Comparison of ENCODE assay signal across 31 cellular contexts in the genomic region with DNA sequence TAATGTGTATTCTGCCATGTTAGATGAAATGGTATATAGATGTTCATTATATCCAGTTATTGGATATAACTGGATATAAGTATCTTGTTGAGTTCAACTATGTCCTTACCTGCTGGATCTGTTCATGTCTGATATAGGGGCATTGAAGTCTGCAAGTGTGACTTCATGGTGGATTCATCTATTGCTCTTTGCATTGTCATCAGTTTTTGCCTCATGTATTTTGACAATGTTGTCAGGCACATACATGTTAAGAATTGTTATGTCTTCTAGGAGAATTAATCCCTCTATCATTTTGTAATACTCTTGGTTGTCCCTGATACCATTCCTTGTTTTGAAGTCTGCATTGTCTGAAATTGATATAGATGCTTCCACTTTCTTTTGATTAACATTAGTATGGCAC. TPM values are rescaled to one million over a fixed set of nuclear protein-coding genes. Genes with fewer than 3 reads are reported as not detected.
DNase-seq lines count a peak whose midpoint lies in the region; ATAC-seq, FAIRE-seq and TF ChIP-seq lines count a peak whose summit lies in the region.
"Had no signal": no experiment of that assay in that cellular context is flagged by ENCODE, and none has a peak within 500 bp of the region (broad histone marks: within the 10 kb centered on the region; RNA-seq: fewer than 3 reads in every experiment).

No MANE protein-coding gene starts in this region.

- intact Hi-C loops in HepG2 (cut with micrococcal nuclease; ENCODE audit: unreplicated experiment) (no loop called here), right lobe of liver (cut with DNase I) (no loop called here), K562 (cut with micrococcal nuclease) (no loop called here)

- H3K27me3 ChIP-seq in HepG2 (ENCODE audit: control insufficient read depth in 1 of 2, insufficient read depth in 2 of 2, low read length in 2 of 2): no peaks in the 10 kb centered on the region
- H3K27me3 ChIP-seq in right lobe of liver: no peaks in the 10 kb centered on the region
- H3K27me3 ChIP-seq in K562 (ENCODE audit: control insufficient read depth in 2 of 2, insufficient read depth in 2 of 2, low read length in 2 of 2): no peaks in the 10 kb centered on the region
- H3K27me3 ChIP-seq in tibial nerve: no peaks in the 10 kb centered on the region
- H3K27me3 ChIP-seq: BE2C; BLaER1; BLaER1 treated with 17β-estradiol and CSF1 and Interleukin-3, amounts not matched to agents 10 nM and 100 nM had no signal

- no peak for TF ChIP-seq RAD21 in HepG2 (CRISPR knock-in tag; IDR thresholded peaks at IDR 0.05)
- TF ChIP-seq RAD21 in A549 (conservative IDR thresholded peaks at IDR 0.05 in 1 of 2, IDR thresholded peaks at IDR 0.05 in 1 of 2): no peak
- no peak for TF ChIP-seq RAD21 in K562 (CRISPR knock-in tag; conservative IDR thresholded peaks at IDR 0.05 in 1 of 2, IDR thresholded peaks at IDR 0.05 in 1 of 2)

- TF ChIP-seq EP300 in HepG2 (IDR thresholded peaks at IDR 0.05; ENCODE audit: low read depth in 2 of 2, low read length in 2 of 2): no peak
- no peak for TF ChIP-seq EP300 in HepG2 (CRISPR knock-in tag; IDR thresholded peaks at IDR 0.05; ENCODE audit: borderline replicate concordance)
- no peak for TF ChIP-seq EP300 in A549 (IDR thresholded peaks at IDR 0.05)
- TF ChIP-seq EP300 in K562 (IDR thresholded peaks at IDR 0.05; ENCODE audit: low read length): no peak
- no peak for TF ChIP-seq EP300 in tibial nerve (IDR thresholded peaks at IDR 0.05)

- H3K79me2 ChIP-seq in HepG2 (ENCODE audit: insufficient read depth, low read length): no peaks in the 10 kb centered on the region
- H3K79me2 ChIP-seq in K562 (ENCODE audit: control insufficient read depth, insufficient read depth, low read length): no peaks in the 10 kb centered on the region

- FAIRE-seq in HepG2 (lab: Jason Lieb, UNC) (no peak), A549 (lab: Jason Lieb, UNC) (no peak), K562 (lab: Jason Lieb, UNC) (no peak)
- FAIRE-seq: A204.1 had no signal

- TF ChIP-seq CTCF in HepG2 (CRISPR knock-in tag; IDR thresholded peaks at IDR 0.05) (no peak), right lobe of liver (IDR thresholded peaks at IDR 0.05) (no peak), A549 (IDR thresholded peaks at IDR 0.05) (no peak), K562 (IDR thresholded peaks at IDR 0.05 in 2 of 3, conservative IDR thresholded peaks at IDR 0.05 in 1 of 3; ENCODE audit: insufficient read depth in 2 of 3, low read depth in 1 of 3, low read length in 3 of 3) (no peak), tibial nerve (IDR thresholded peaks at IDR 0.05) (no peak)

- CTCF ChIA-PET in HepG2 (lab: Yijun Ruan, JAX; ENCODE audit: low intra/inter-chr PET ratio, low total read pairs) (no interaction called here), A549 (lab: Yijun Ruan, JAX) (no interaction called here), K562 (lab: Yijun Ruan, JAX; ENCODE audit: low intra/inter-chr PET ratio) (no interaction called here)

- TF ChIP-seq POLR2A in HepG2 (IDR thresholded peaks at IDR 0.05; ENCODE audit: insufficient read depth in 1 of 2, low read depth in 2 of 2, low read length in 2 of 2) (no peak), right lobe of liver (IDR thresholded peaks at IDR 0.05) (no peak), A549 (IDR thresholded peaks at IDR 0.05; ENCODE audit: low read length) (no peak), K562 (conservative IDR thresholded peaks at IDR 0.05) (no peak), tibial nerve (IDR thresholded peaks at IDR 0.05) (no peak)

- DNase-seq in HepG2 (ENCODE audit: low spot score) (no peak), right lobe of liver (no peak), A549 (ENCODE audit: low read depth in 1 of 2, low spot score in 1 of 2) (no peak), K562 (ENCODE audit: extremely low read depth in 1 of 4, low spot score in 3 of 4) (no peak), tibial nerve (ENCODE audit: low spot score in 2 of 2) (no peak)
- DNase-seq: 8988T; ACHN; AML-193; BE2C; C1 segment of cervical spinal cord; Caco-2; Calu3; CD4-positive, alpha-beta memory T cell; CD4-positive, alpha-beta T cell; CD4-positive, CD25-positive, alpha-beta regulatory T cell; CD8-positive, alpha-beta memory T cell; CD8-positive, alpha-beta T cell; COR-L47; DMS 273 treated with DMSO at 0.1 percent for 48 hours; DMS153; DMS53; DMS79; DMS79 treated with DMSO at 0.1 percent for 48 hours; DND-41; EL had no signal

- POLR2A ChIA-PET in HepG2 (lab: Yijun Ruan, JAX) (no interaction called here), A549 (lab: Yijun Ruan, JAX) (no interaction called here), K562 (lab: Yijun Ruan, JAX) (no interaction called here)

- H3K36me3 ChIP-seq in HepG2 (replicated peaks in 1 of 2; ENCODE audit: control insufficient read depth in 1 of 2, insufficient read depth in 2 of 2, low read length in 2 of 2) (peaks cover 3 to 12% of the 10 kb centered on the region in 2 experiments; a peak in 4 of 5 replicates), right lobe of liver (peaks cover 0 to 10% (median 4%) of the 10 kb centered on the region in 4 donors), K562 (ENCODE audit: control insufficient read depth, insufficient read depth, low read length) (peaks cover 21% of the 10 kb centered on the region), tibial nerve (peaks cover 0 to 33% (median 0%) of the 10 kb centered on the region in 3 donors)

- H4K20me1 ChIP-seq in HepG2 (ENCODE audit: insufficient read depth, low read length) (no peaks in the 10 kb centered on the region), K562 (replicated peaks; ENCODE audit: control insufficient read depth, insufficient read depth, low read length) (no peaks in the 10 kb centered on the region)

- H3K4me1 ChIP-seq in HepG2 (ENCODE audit: insufficient read depth, low read length) (no peaks in the 10 kb centered on the region), right lobe of liver (no peaks in the 10 kb centered on the region), A549 (no peaks in the 10 kb centered on the region), K562 (replicated peaks in 1 of 2; ENCODE audit: control insufficient read depth in 2 of 2, insufficient read depth in 2 of 2, low read length in 2 of 2) (0 out of 5 replicates have a peak, but pooled peaks cover 0 to 2% of the 10 kb centered on the region in 2 experiments), tibial nerve (peaks cover 0 to 5% (median 0%) of the 10 kb centered on the region in 4 donors)
- H3K4me1 ChIP-seq: BE2C; BLaER1; BLaER1 treated with 17β-estradiol and CSF1 and Interleukin-3, amounts not matched to agents 10 nM and 100 nM; Caco-2 had no signal

- H3K4me2 ChIP-seq in HepG2 (ENCODE audit: low read depth, low read length) (no peak overlapping the region), A549 (no peak overlapping the region), K562 (ENCODE audit: insufficient read depth, low read length) (no peak overlapping the region)
- H3K4me2 ChIP-seq: BLaER1; BLaER1 treated with 17β-estradiol and CSF1 and Interleukin-3, amounts not matched to agents 10 nM and 100 nM had no signal

- H3K4me3 ChIP-seq in HepG2 (replicated peaks in 1 of 3; ENCODE audit: insufficient read depth in 1 of 3, low read depth in 2 of 3, low read length in 3 of 3) (no peak overlapping the region), right lobe of liver (no peak overlapping the region), A549 (no peak overlapping the region), K562 (no peak overlapping the region), tibial nerve (no peak overlapping the region)
- H3K4me3 ChIP-seq: BLaER1; BLaER1 treated with 17β-estradiol and CSF1 and Interleukin-3, amounts not matched to agents 10 nM and 100 nM had no signal

- H3K9ac ChIP-seq in HepG2 (ENCODE audit: insufficient read depth, low read depth, low read length) (no peak overlapping the region), K562 (ENCODE audit: insufficient read depth in 1 of 2, low read depth in 2 of 2, low read length in 2 of 2) (no peak overlapping the region)
- H3K9ac ChIP-seq: BLaER1; BLaER1 treated with 17β-estradiol and CSF1 and Interleukin-3, amounts not matched to agents 10 nM and 100 nM had no signal

- H2AFZ ChIP-seq in HepG2 (ENCODE audit: low read length) (no peak overlapping the region), K562 (ENCODE audit: low read depth, low read length) (no peak overlapping the region)

- in situ Hi-C loops in HepG2 (cut with HindIII; ENCODE audit: extremely low pct_ligation_motif_present, low pct_unique_long_range_greater_than_20kb) (no loop called here), K562 (cut with MboI) (no loop called here)

- no peak for ATAC-seq in HepG2
- ATAC-seq in right lobe of liver: no peak
- no peak for ATAC-seq in A549
- ATAC-seq in K562: no peak
- ATAC-seq in GM19351 (IDR thresholded peaks at IDR 0.05; ENCODE audit: unreplicated experiment): no peak
- ATAC-seq: CD8-positive, alpha-beta T cell had no signal

- BruUV-seq in HepG2 (replicated peaks; lab: Mats Ljungman, UMichigan) (no TSS peak), K562 (replicated peaks; lab: Mats Ljungman, UMichigan) (no TSS peak)

- H3K27ac ChIP-seq in HepG2 (ENCODE audit: extremely low read length, insufficient read depth, low read length): no peak overlapping the region
- H3K27ac ChIP-seq in right lobe of liver: no peak overlapping the region
- H3K27ac ChIP-seq in A549: no peak overlapping the region
- no peak overlapping the region for H3K27ac ChIP-seq in K562 (ENCODE audit: extremely low read depth, low read depth, low read length)
- no peak overlapping the region for H3K27ac ChIP-seq in tibial nerve
- H3K27ac ChIP-seq: 22Rv1; BLaER1; BLaER1 treated with 17β-estradiol and CSF1 and Interleukin-3, amounts not matched to agents 10 nM and 100 nM; C4-2B had no signal

- no peaks in the 10 kb centered on the region for H3K9me1 ChIP-seq in K562 (ENCODE audit: control insufficient read depth, insufficient read depth, low read length)

- H3K9me3 ChIP-seq in HepG2 (ENCODE audit: low read length): no peaks in the 10 kb centered on the region
- H3K9me3 ChIP-seq in right lobe of liver: no peaks in the 10 kb centered on the region
- peaks cover 20% of the 10 kb centered on the region for H3K9me3 ChIP-seq in A549
- H3K9me3 ChIP-seq in K562 (replicated peaks; ENCODE audit: control insufficient read depth, insufficient read depth, low read depth, low read length): no peaks in the 10 kb centered on the region
- peaks cover 0 to 9% (median 0%) of the 10 kb centered on the region in 4 donors for H3K9me3 ChIP-seq in tibial nerve
- H3K9me3 ChIP-seq: BE2C, Caco-2 had no signal

RNA-seq across cellular contexts. Expression of a gene that starts 15.4 kb away (rescaled TPM):
- total RNA-seq in HepG2 (2016; rRNA removed; fragmentation: Illumina TruSeq; extraction: Trizol) (41.1 and 79.4 TPM in 2 replicates), right lobe of liver (10 to 100 TPM; 17.7 to 31.5 (median 25.5) TPM), K562 (2014; rRNA removed) (32.4 and 36.9 TPM in 2 replicates), K562 (2014; rRNA removed; fragmentation: Illumina TruSeq; extraction: Trizol) (67.4 and 76.1 TPM in 2 replicates), K562 (2015; rRNA removed; fragmentation: Illumina TruSeq; extraction: Trizol) (59.4 and 64.1 TPM in 2 replicates), K562 (2021) (69.8 and 72.8 TPM in 2 replicates), tibial nerve (10 to 100 TPM; 37.5 to 50.5 (median 41.1) TPM)
- total RNA-seq in HepG2 (2016; cell fraction: cytosol; rRNA removed; fragmentation: Illumina TruSeq; extraction: Trizol; ENCODE audit: low read depth): 3.0 and 3.5 TPM in 2 replicates
- 42.2 and 74.3 TPM in 2 replicates for total RNA-seq in HepG2 (2016; cell fraction: insoluble cytoplasmic fraction; rRNA removed; fragmentation: Illumina TruSeq; extraction: Trizol)
- 14.5 and 17.5 TPM in 2 replicates for total RNA-seq in HepG2 (2016; cell fraction: membrane; rRNA removed; fragmentation: Illumina TruSeq; extraction: Trizol)
- total RNA-seq in HepG2 (2016; cell fraction: nucleus; rRNA removed; fragmentation: Illumina TruSeq; extraction: Trizol): 38.9 and 40.1 TPM in 2 replicates
- polyA plus RNA-seq in HepG2 (2011; rRNA removed) (15.3 and 19.5 TPM in 2 replicates), A549 (2011; rRNA removed) (21.5 and 28.4 TPM in 2 replicates), A549 (2017; fragmentation: RNase III; extraction: RNeasy Plus Mini Kit Qiagen cat#74134 plus additional on column Dnase treatment) (14.2 to 15.1 TPM (median 14.6 TPM) in 3 replicates), K562 (2011; rRNA removed) (51.8 and 54.1 TPM in 2 replicates), K562 (2014; fragmentation: Illumina TruSeq; extraction: Trizol) (43.7 and 52.3 TPM in 2 replicates), K562 (2014; fragmentation: Nextera tagmentation; extraction: Ambion mirVana) (10 to 100 TPM; 51.6 to 72.2 TPM), K562 (2014; rRNA removed) (33.7 and 35.7 TPM in 2 replicates)
- polyA plus RNA-seq in HepG2 (2011; cell fraction: cytosol; rRNA removed): 6.8 and 11.2 TPM in 2 replicates
- polyA plus RNA-seq in HepG2 (2011; cell fraction: nucleus; rRNA removed): 16.1 and 19.5 TPM in 2 replicates
- 20.6 and 22.9 TPM in 2 replicates for polyA plus RNA-seq in HepG2 (2012)
- 1.2 and 1.3 TPM in 2 replicates for polyA plus RNA-seq in HepG2 (2016; cell fraction: cytosol; fragmentation: Illumina TruSeq; extraction: Trizol; ENCODE audit: low read depth)
- 47.3 and 52.5 TPM in 2 replicates for polyA plus RNA-seq in HepG2 (2016; cell fraction: insoluble cytoplasmic fraction; fragmentation: Illumina TruSeq; extraction: Trizol; ENCODE audit: low read depth)
- polyA plus RNA-seq in HepG2 (2016; cell fraction: membrane; fragmentation: Illumina TruSeq; extraction: Trizol; ENCODE audit: low read depth): 4.5 and 5.5 TPM in 2 replicates
- 35.4 and 37.7 TPM in 2 replicates for polyA plus RNA-seq in HepG2 (2016; cell fraction: nucleus; fragmentation: Illumina TruSeq; extraction: Trizol; ENCODE audit: insufficient read depth, low read depth)
- polyA minus RNA-seq in HepG2 (2011; rRNA and poly(A)+ RNA removed; ENCODE audit: low replicate concordance): 21.1 and 37.0 TPM in 2 replicates
- 18.9 and 21.4 TPM in 2 replicates for polyA minus RNA-seq in HepG2 (2011; cell fraction: cytosol; rRNA and poly(A)+ RNA removed)
- 58.4 and 65.5 TPM in 2 replicates for polyA minus RNA-seq in HepG2 (2011; cell fraction: nucleus; rRNA and poly(A)+ RNA removed)
- 3.0 and 3.2 TPM in 2 replicates for polyA plus RNA-seq in A549 (2012; cell fraction: cytosol; rRNA removed)
- polyA plus RNA-seq in A549 (2012; cell fraction: nucleus; rRNA removed): 2.5 and 3.9 TPM in 2 replicates
- 14.9 and 39.1 TPM in 2 replicates for polyA minus RNA-seq in A549 (2011; rRNA and poly(A)+ RNA removed)
- total RNA-seq in K562 (2011; cell fraction: chromatin; rRNA removed; ENCODE audit: low replicate concordance): 27.7 and 57.5 TPM in 2 replicates
- 17.0 and 21.7 TPM in 2 replicates for total RNA-seq in K562 (2011; cell fraction: nucleolus; rRNA removed)
- total RNA-seq in K562 (2011; cell fraction: nucleoplasm; rRNA removed): 38.3 and 54.1 TPM in 2 replicates
- polyA plus RNA-seq in K562 (2011; cell fraction: cytosol; rRNA removed): 8.4 and 26.9 TPM in 2 replicates
- polyA plus RNA-seq in K562 (2011; cell fraction: nucleus; rRNA removed): 43.7 and 72.4 TPM in 2 replicates
- polyA plus RNA-seq in K562 (2012): 36.9 and 43.6 TPM in 2 replicates
- polyA minus RNA-seq in K562 (2011; rRNA and poly(A)+ RNA removed): 77.5 and 93.1 TPM in 2 replicates
- 20.0 and 25.0 TPM in 2 replicates for polyA minus RNA-seq in K562 (2011; cell fraction: cytosol; rRNA and poly(A)+ RNA removed)
- polyA minus RNA-seq in K562 (2011; cell fraction: nucleus; rRNA and poly(A)+ RNA removed): 35.1 and 73.0 TPM in 2 replicates

RNA-seq across cellular contexts. Expression of a gene that starts 38.8 kb away (rescaled TPM):
- total RNA-seq in HepG2 (2016; rRNA removed; fragmentation: Illumina TruSeq; extraction: Trizol) (6.8 and 7.7 TPM in 2 replicates), right lobe of liver (1 to 10 TPM; 4.3 to 6.0 (median 5.0) TPM), K562 (2014; rRNA removed) (8.9 and 12.0 TPM in 2 replicates), K562 (2014; rRNA removed; fragmentation: Illumina TruSeq; extraction: Trizol) (13.5 and 14.7 TPM in 2 replicates), K562 (2015; rRNA removed; fragmentation: Illumina TruSeq; extraction: Trizol) (10.3 and 11.0 TPM in 2 replicates), K562 (2021) (9.2 and 10.8 TPM in 2 replicates), tibial nerve (10 to 100 TPM; 26.6 to 46.7 (median 32.5) TPM)
- total RNA-seq in HepG2 (2016; cell fraction: cytosol; rRNA removed; fragmentation: Illumina TruSeq; extraction: Trizol; ENCODE audit: low read depth): 1.2 and 1.4 TPM in 2 replicates
- total RNA-seq in HepG2 (2016; cell fraction: insoluble cytoplasmic fraction; rRNA removed; fragmentation: Illumina TruSeq; extraction: Trizol): 6.5 and 8.1 TPM in 2 replicates
- total RNA-seq in HepG2 (2016; cell fraction: membrane; rRNA removed; fragmentation: Illumina TruSeq; extraction: Trizol): 2.0 and 4.0 TPM in 2 replicates
- 14.6 and 16.7 TPM in 2 replicates for total RNA-seq in HepG2 (2016; cell fraction: nucleus; rRNA removed; fragmentation: Illumina TruSeq; extraction: Trizol)
- polyA plus RNA-seq in HepG2 (2011; rRNA removed) (7.4 and 8.2 TPM in 2 replicates), A549 (2011; rRNA removed) (3.0 and 3.4 TPM in 2 replicates), A549 (2017; fragmentation: RNase III; extraction: RNeasy Plus Mini Kit Qiagen cat#74134 plus additional on column Dnase treatment) (2.9 to 3.5 TPM (median 2.9 TPM) in 3 replicates), K562 (2011; rRNA removed) (13.6 and 14.0 TPM in 2 replicates), K562 (2014; fragmentation: Illumina TruSeq; extraction: Trizol) (11.5 and 13.1 TPM in 2 replicates), K562 (2014; fragmentation: Nextera tagmentation; extraction: Ambion mirVana) (1 to 10 TPM; 4.6 to 4.9 TPM), K562 (2014; rRNA removed) (10.0 and 11.5 TPM in 2 replicates)
- 2.5 and 3.3 TPM in 2 replicates for polyA plus RNA-seq in HepG2 (2011; cell fraction: cytosol; rRNA removed)
- polyA plus RNA-seq in HepG2 (2011; cell fraction: nucleus; rRNA removed): 17.7 and 22.3 TPM in 2 replicates
- 6.7 and 8.0 TPM in 2 replicates for polyA plus RNA-seq in HepG2 (2012)
- 0.31 and 0.35 TPM in 2 replicates for polyA plus RNA-seq in HepG2 (2016; cell fraction: cytosol; fragmentation: Illumina TruSeq; extraction: Trizol; ENCODE audit: low read depth)
- 5.8 and 6.2 TPM in 2 replicates for polyA plus RNA-seq in HepG2 (2016; cell fraction: insoluble cytoplasmic fraction; fragmentation: Illumina TruSeq; extraction: Trizol; ENCODE audit: low read depth)
- polyA plus RNA-seq in HepG2 (2016; cell fraction: membrane; fragmentation: Illumina TruSeq; extraction: Trizol; ENCODE audit: low read depth): 0.92 and 1.2 TPM in 2 replicates
- polyA plus RNA-seq in HepG2 (2016; cell fraction: nucleus; fragmentation: Illumina TruSeq; extraction: Trizol; ENCODE audit: insufficient read depth, low read depth): 17.5 and 23.0 TPM in 2 replicates
- polyA minus RNA-seq in HepG2 (2011; rRNA and poly(A)+ RNA removed; ENCODE audit: low replicate concordance): 4.0 and 5.4 TPM in 2 replicates
- polyA minus RNA-seq in HepG2 (2011; cell fraction: cytosol; rRNA and poly(A)+ RNA removed): 4.9 and 5.1 TPM in 2 replicates
- 29.6 and 37.4 TPM in 2 replicates for polyA minus RNA-seq in HepG2 (2011; cell fraction: nucleus; rRNA and poly(A)+ RNA removed)
- polyA plus RNA-seq in A549 (2012; cell fraction: cytosol; rRNA removed): 0.45 and 0.52 TPM in 2 replicates
- polyA plus RNA-seq in A549 (2012; cell fraction: nucleus; rRNA removed): 0.97 and 1.3 TPM in 2 replicates
- polyA minus RNA-seq in A549 (2011; rRNA and poly(A)+ RNA removed): 3.3 and 3.9 TPM in 2 replicates
- 31.5 and 84.0 TPM in 2 replicates for total RNA-seq in K562 (2011; cell fraction: chromatin; rRNA removed; ENCODE audit: low replicate concordance)
- 17.8 and 26.8 TPM in 2 replicates for total RNA-seq in K562 (2011; cell fraction: nucleolus; rRNA removed)
- total RNA-seq in K562 (2011; cell fraction: nucleoplasm; rRNA removed): 41.2 and 45.8 TPM in 2 replicates
- 3.0 and 5.6 TPM in 2 replicates for polyA plus RNA-seq in K562 (2011; cell fraction: cytosol; rRNA removed)
- polyA plus RNA-seq in K562 (2011; cell fraction: nucleus; rRNA removed): 36.2 and 37.7 TPM in 2 replicates
- polyA plus RNA-seq in K562 (2012): 9.6 and 15.1 TPM in 2 replicates
- polyA minus RNA-seq in K562 (2011; rRNA and poly(A)+ RNA removed): 19.0 and 29.5 TPM in 2 replicates
- 4.7 and 5.1 TPM in 2 replicates for polyA minus RNA-seq in K562 (2011; cell fraction: cytosol; rRNA and poly(A)+ RNA removed)
- polyA minus RNA-seq in K562 (2011; cell fraction: nucleus; rRNA and poly(A)+ RNA removed): 18.6 and 33.8 TPM in 2 replicates

RNA-seq across cellular contexts. Expression of a gene that starts 48.3 kb away (rescaled TPM):
- 0.75 and 1.6 TPM in 2 replicates for total RNA-seq in HepG2 (2016; rRNA removed; fragmentation: Illumina TruSeq; extraction: Trizol)
- total RNA-seq in HepG2 (2016; cell fraction: cytosol; rRNA removed; fragmentation: Illumina TruSeq; extraction: Trizol; ENCODE audit: low read depth): 0.18 and 0.40 TPM in 2 replicates
- total RNA-seq in HepG2 (2016; cell fraction: insoluble cytoplasmic fraction; rRNA removed; fragmentation: Illumina TruSeq; extraction: Trizol): 1.2 TPM in 2 replicates
- 0.69 and 0.93 TPM in 2 replicates for total RNA-seq in HepG2 (2016; cell fraction: membrane; rRNA removed; fragmentation: Illumina TruSeq; extraction: Trizol)
- total RNA-seq in HepG2 (2016; cell fraction: nucleus; rRNA removed; fragmentation: Illumina TruSeq; extraction: Trizol): 0.78 and 1.1 TPM in 2 replicates
- polyA plus RNA-seq in HepG2 (2011; rRNA removed): 0.25 and 0.47 TPM in 2 replicates
- 0.17 and 0.27 TPM in 2 replicates for polyA plus RNA-seq in HepG2 (2011; cell fraction: cytosol; rRNA removed)
- 0.31 and 0.80 TPM in 2 replicates for polyA plus RNA-seq in HepG2 (2011; cell fraction: nucleus; rRNA removed)
- 0.39 and 0.67 TPM in 2 replicates for polyA plus RNA-seq in HepG2 (2012)
- 0.05 and 0.12 TPM in 2 replicates for polyA plus RNA-seq in HepG2 (2016; cell fraction: cytosol; fragmentation: Illumina TruSeq; extraction: Trizol; ENCODE audit: low read depth)
- polyA plus RNA-seq in HepG2 (2016; cell fraction: insoluble cytoplasmic fraction; fragmentation: Illumina TruSeq; extraction: Trizol; ENCODE audit: low read depth): 1.0 and 1.3 TPM in 2 replicates
- 0.16 and 0.18 TPM in 2 replicates for polyA plus RNA-seq in HepG2 (2016; cell fraction: membrane; fragmentation: Illumina TruSeq; extraction: Trizol; ENCODE audit: low read depth)
- 1.2 and 2.7 TPM in 2 replicates for polyA plus RNA-seq in HepG2 (2016; cell fraction: nucleus; fragmentation: Illumina TruSeq; extraction: Trizol; ENCODE audit: insufficient read depth, low read depth)
- polyA minus RNA-seq in HepG2 (2011; rRNA and poly(A)+ RNA removed; ENCODE audit: low replicate concordance): 0.54 TPM in 1 of 2 replicates, not detected in the other
- polyA minus RNA-seq in HepG2 (2011; cell fraction: cytosol; rRNA and poly(A)+ RNA removed): 0.20 TPM in 1 of 2 replicates, not detected in the other
- 1.0 and 1.7 TPM in 2 replicates for polyA minus RNA-seq in HepG2 (2011; cell fraction: nucleus; rRNA and poly(A)+ RNA removed)
- total RNA-seq in right lobe of liver: 1 to 10 TPM in 4 of 6 experiments, under 1 TPM in 2; 0.62 to 1.9 (median 1.5) TPM
- polyA plus RNA-seq in A549 (2011; rRNA removed): 1.1 and 1.3 TPM in 2 replicates
- polyA plus RNA-seq in A549 (2012; cell fraction: cytosol; rRNA removed): 0.16 and 0.18 TPM in 2 replicates
- polyA plus RNA-seq in A549 (2012; cell fraction: nucleus; rRNA removed): 0.29 and 0.31 TPM in 2 replicates
- polyA plus RNA-seq in A549 (2017; fragmentation: RNase III; extraction: RNeasy Plus Mini Kit Qiagen cat#74134 plus additional on column Dnase treatment): 0.76 to 1.1 TPM (median 0.94 TPM) in 3 replicates
- 1.2 and 1.3 TPM in 2 replicates for polyA minus RNA-seq in A549 (2011; rRNA and poly(A)+ RNA removed)
- total RNA-seq in K562 (2011; cell fraction: chromatin; rRNA removed; ENCODE audit: low replicate concordance): 1.9 and 3.1 TPM in 2 replicates
- 2.2 and 3.2 TPM in 2 replicates for total RNA-seq in K562 (2011; cell fraction: nucleolus; rRNA removed)
- 2.9 and 4.5 TPM in 2 replicates for total RNA-seq in K562 (2011; cell fraction: nucleoplasm; rRNA removed)
- 0.73 and 1.6 TPM in 2 replicates for total RNA-seq in K562 (2014; rRNA removed)
- 2.1 and 2.4 TPM in 2 replicates for total RNA-seq in K562 (2014; rRNA removed; fragmentation: Illumina TruSeq; extraction: Trizol)
- total RNA-seq in K562 (2015; rRNA removed; fragmentation: Illumina TruSeq; extraction: Trizol): 1.3 and 1.4 TPM in 2 replicates
- total RNA-seq in K562 (2021): 1.2 and 2.0 TPM in 2 replicates
- polyA plus RNA-seq in K562 (2011; rRNA removed): 1.6 and 1.9 TPM in 2 replicates
- 0.40 and 0.80 TPM in 2 replicates for polyA plus RNA-seq in K562 (2011; cell fraction: cytosol; rRNA removed)
- 0.50 and 0.84 TPM in 2 replicates for polyA plus RNA-seq in K562 (2011; cell fraction: nucleus; rRNA removed)
- 1.3 and 3.4 TPM in 2 replicates for polyA plus RNA-seq in K562 (2012)
- 1.9 and 2.1 TPM in 2 replicates for polyA plus RNA-seq in K562 (2014; fragmentation: Illumina TruSeq; extraction: Trizol)
- 1 to 10 TPM; 2.0 to 2.3 TPM for polyA plus RNA-seq in K562 (2014; fragmentation: Nextera tagmentation; extraction: Ambion mirVana)
- polyA plus RNA-seq in K562 (2014; rRNA removed): 1.3 and 1.9 TPM in 2 replicates
- polyA minus RNA-seq in K562 (2011; rRNA and poly(A)+ RNA removed): 1.7 and 3.0 TPM in 2 replicates
- polyA minus RNA-seq in K562 (2011; cell fraction: cytosol; rRNA and poly(A)+ RNA removed): 0.73 and 0.86 TPM in 2 replicates
- polyA minus RNA-seq in K562 (2011; cell fraction: nucleus; rRNA and poly(A)+ RNA removed): 1.1 and 3.8 TPM in 2 replicates
- 1 to 10 TPM; 2.8 to 3.9 (median 3.1) TPM for total RNA-seq in tibial nerve
- total RNA-seq: CD4-positive, CD25-positive, alpha-beta regulatory T cell; CD8-positive, alpha-beta T cell had no signal
